In the genomic region with DNA sequence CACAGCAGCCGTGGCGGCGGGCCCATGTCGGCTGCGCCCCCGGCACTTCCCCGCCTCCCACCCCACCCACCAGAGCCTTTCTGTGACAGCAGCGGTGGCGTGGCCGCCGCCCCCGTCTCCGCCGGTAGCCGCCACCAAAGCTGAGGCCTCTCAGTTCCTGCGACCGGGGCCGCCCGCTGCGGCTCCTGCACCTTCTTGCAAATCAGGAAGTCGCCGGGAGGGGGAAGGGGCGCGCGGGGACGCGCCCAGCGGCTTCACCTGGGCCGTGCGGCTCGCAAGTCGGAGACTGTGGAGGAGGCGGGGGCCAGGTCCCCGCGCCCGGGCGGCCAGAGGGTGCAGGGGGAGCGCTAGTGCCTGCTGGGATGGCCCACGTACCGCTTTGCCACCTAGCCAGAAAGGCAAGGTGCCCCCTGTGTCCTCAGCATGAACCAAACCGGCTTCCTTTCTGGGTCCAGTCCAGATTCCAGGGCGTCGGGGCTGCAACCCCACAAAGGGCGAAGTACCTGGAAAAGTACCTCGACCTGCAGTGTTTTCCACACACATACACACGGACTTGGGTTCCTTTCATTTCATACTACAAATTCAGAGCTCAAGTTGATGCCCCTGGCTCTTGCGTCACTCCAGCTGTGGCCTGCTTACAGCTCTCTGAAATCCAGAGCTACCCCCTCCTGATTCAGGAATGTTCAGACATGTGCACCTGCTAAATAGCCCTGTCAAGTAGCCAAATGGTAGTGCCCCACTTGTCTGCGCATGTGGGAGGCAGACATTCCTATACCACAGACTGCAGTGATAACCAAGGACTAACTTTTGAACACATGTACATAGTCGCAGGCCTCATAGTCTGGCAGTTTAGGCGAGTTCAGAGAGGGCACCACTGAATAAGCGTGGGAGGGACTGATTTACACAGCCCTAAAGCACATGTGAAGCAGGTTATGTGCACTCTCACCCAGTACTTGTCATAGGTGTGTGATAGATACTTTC, we compare ENCODE assay signal across 8 cellular contexts. TPM values are rescaled to one million over a fixed set of nuclear protein-coding genes. Genes with fewer than 3 reads are reported as not detected.
DNase-seq lines count a peak whose midpoint lies in the region; ATAC-seq and TF ChIP-seq lines count a peak whose summit lies in the region.

A gene with protein sequence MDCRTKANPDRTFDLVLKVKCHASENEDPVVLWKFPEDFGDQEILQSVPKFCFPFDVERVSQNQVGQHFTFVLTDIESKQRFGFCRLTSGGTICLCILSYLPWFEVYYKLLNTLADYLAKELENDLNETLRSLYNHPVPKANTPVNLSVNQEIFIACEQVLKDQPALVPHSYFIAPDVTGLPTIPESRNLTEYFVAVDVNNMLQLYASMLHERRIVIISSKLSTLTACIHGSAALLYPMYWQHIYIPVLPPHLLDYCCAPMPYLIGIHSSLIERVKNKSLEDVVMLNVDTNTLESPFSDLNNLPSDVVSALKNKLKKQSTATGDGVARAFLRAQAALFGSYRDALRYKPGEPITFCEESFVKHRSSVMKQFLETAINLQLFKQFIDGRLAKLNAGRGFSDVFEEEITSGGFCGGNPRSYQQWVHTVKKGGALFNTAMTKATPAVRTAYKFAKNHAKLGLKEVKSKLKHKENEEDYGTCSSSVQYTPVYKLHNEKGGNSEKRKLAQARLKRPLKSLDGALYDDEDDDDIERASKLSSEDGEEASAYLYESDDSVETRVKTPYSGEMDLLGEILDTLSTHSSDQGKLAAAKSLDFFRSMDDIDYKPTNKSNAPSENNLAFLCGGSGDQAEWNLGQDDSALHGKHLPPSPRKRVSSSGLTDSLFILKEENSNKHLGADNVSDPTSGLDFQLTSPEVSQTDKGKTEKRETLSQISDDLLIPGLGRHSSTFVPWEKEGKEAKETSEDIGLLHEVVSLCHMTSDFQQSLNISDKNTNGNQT (minus strand): TSS at position 199 of the 981 bp plus-strand sequence. CDS start 325 bp downstream, outside the sequence.

- H3K4me3 Mint-ChIP-seq in activated CD8-positive, alpha-beta T cell treated with anti-CD3 and anti-CD28 coated beads for 36 hours = peak within 1 kb of the TSS; percentile 94

- ATAC-seq in GM18868 (IDR thresholded peaks at IDR 0.05; ENCODE audit: unreplicated experiment) = peak; percentile 63
- ATAC-seq in HG03135 (IDR thresholded peaks at IDR 0.05; ENCODE audit: unreplicated experiment) = peak; percentile 64
- ATAC-seq in activated CD8-positive, alpha-beta T cell treated with anti-CD3 and anti-CD28 coated beads for 36 hours = peak; percentile 72

- no peak for TF ChIP-seq CTCF in AG04449 (IDR thresholded peaks at IDR 0.05; ENCODE audit: insufficient read depth, low read length, missing control alignments)
- no peak for TF ChIP-seq CTCF in activated CD8-positive, alpha-beta T cell treated with anti-CD3 and anti-CD28 coated beads for 36 hours (IDR thresholded peaks at IDR 0.05)

- peak within 1 kb of the TSS; percentile 99 for H3K27ac Mint-ChIP-seq in activated CD8-positive, alpha-beta T cell treated with anti-CD3 and anti-CD28 coated beads for 36 hours

- intact Hi-C loops in activated CD8-positive, alpha-beta T cell treated with anti-CD3 and anti-CD28 coated beads for 36 hours (cut with micrococcal nuclease) = loop anchor here (5.0 to 10.0 kb wide), 2 partner anchors 139 to 392 kb away; partner anchors contain the start of gene LHX9

- H3K9me3 Mint-ChIP-seq in activated CD8-positive, alpha-beta T cell treated with anti-CD3 and anti-CD28 coated beads for 36 hours = peaks cover 4% of the 10 kb centered on the region

- H3K27me3 Mint-ChIP-seq in activated CD8-positive, alpha-beta T cell treated with anti-CD3 and anti-CD28 coated beads for 36 hours = no peaks in the 10 kb centered on the region

- CTCF ChIA-PET in AG04449 (lab: Yijun Ruan, JAX) = interaction anchor here (1.7 kb wide), 1 partner anchor 11 kb away, joined by 3 read pairs; no protein-coding TSS in a partner anchor
- CTCF ChIA-PET in activated CD8-positive, alpha-beta T cell treated with anti-CD3 and anti-CD28 coated beads for 36 hours (lab: Charles Lee) = interaction anchor here (1.0 to 2.7 kb wide), 5 partner anchors 7 to 157 kb away, joined by 3 to 7 read pairs (median 3); no protein-coding TSS in a partner anchor

- peak; percentile 26 for DNase-seq in AG04449 (ENCODE audit: low read depth, low spot score)
- DNase-seq in NCI-H748 treated with DMSO at 0.1 percent for 48 hours (lab: John Stamatoyannopoulos, UW) = peak; percentile 23
- DNase-seq in activated CD8-positive, alpha-beta T cell treated with anti-CD3 and anti-CD28 coated beads for 36 hours = peak; percentile 90
- DNase-seq in effector CD8-positive, alpha-beta T cell (lab: John Stamatoyannopoulos, UW) = peak; percentile 65
- DNase-seq in mesenteric fat pad (ENCODE audit: low spot score) = peak; percentile 93
- peak; percentile 56 to 71 for DNase-seq in stimulated activated CD8-positive, alpha-beta memory T cell treated with anti-CD3 and anti-CD28 coated beads, Interleukin-15, amount 100 ng/mL, for 4 hours (ENCODE audit: low read depth in 2 of 2)

- POLR2A ChIA-PET in AG04449 (lab: Yijun Ruan, JAX) = interaction anchor here (0.8 to 1.2 kb wide), 2 partner anchors 23 to 316 kb away, joined by 3 read pairs; no protein-coding TSS in a partner anchor
- POLR2A ChIA-PET in activated CD8-positive, alpha-beta T cell treated with anti-CD3 and anti-CD28 coated beads for 36 hours (lab: Charles Lee) = interaction anchor here (0.7 to 2.1 kb wide), 9 partner anchors 9 to 127 kb away, joined by 3 to 7 read pairs (median 3); partner anchors contain the start of gene C1orf53

- peaks cover 65% of the 10 kb centered on the region for H3K4me1 Mint-ChIP-seq in activated CD8-positive, alpha-beta T cell treated with anti-CD3 and anti-CD28 coated beads for 36 hours (ENCODE audit: low read depth)

- peaks cover 16% of the 10 kb centered on the region for H3K36me3 Mint-ChIP-seq in activated CD8-positive, alpha-beta T cell treated with anti-CD3 and anti-CD28 coated beads for 36 hours (ENCODE audit: low read depth)

- peak within 1 kb of the TSS; percentile 64 for H3K4me3 ChIP-seq in AG04449 (ENCODE audit: low read depth, low read length)

RNA-seq across cellular contexts. Expression of the gene that starts here (rescaled TPM):
- 10 to 100 TPM; 10.8 to 12.7 TPM for total RNA-seq in activated CD8-positive, alpha-beta T cell treated with anti-CD3 and anti-CD28 coated beads for 36 hours
- 7.1 TPM for total RNA-seq in mesenteric fat pad

Comparison
In these comparisons a context has a peak if more than half of its experiments do, and no peak if none do; other contexts are left out.
1. Peak in every context shown above with its lines: DNase-seq, ATAC-seq and H3K4me3 ChIP-seq.
2. DNase-seq: peak in every context shown above with its lines; median percentile 93 in mesenteric fat pad; 90 in activated CD8-positive, alpha-beta T cell treated with anti-CD3 and anti-CD28 coated beads for 36 hours; 65 in effector CD8-positive, alpha-beta T cell; 64 in stimulated activated CD8-positive, alpha-beta memory T cell treated with anti-CD3 and anti-CD28 coated beads, Interleukin-15, amount 100 ng/mL, for 4 hours; 26 in AG04449; 23 in NCI-H748 treated with DMSO at 0.1 percent for 48 hours.